Comparison of ENCODE assay signal across 1 cellular context in genomic region chr17:51778842-51779241, GRCh38.
TF ChIP-seq lines count a peak whose summit lies in the region.

No MANE protein-coding gene starts in this region.

TF ChIP-seq in H1, 55 proteins besides CTCF, POLR2A, EP300 and RAD21 (continued from another document):
- TF ChIP-seq CHD7 (IDR thresholded peaks at IDR 0.05; ENCODE audit: insufficient replicate concordance, low read length) (no peak), CBX8 (IDR thresholded peaks at IDR 0.05; ENCODE audit: borderline replicate concordance, low read depth, low read length) (no peak), TAF7 (optimal IDR thresholded peaks at IDR 0.05; ENCODE audit: borderline replicate concordance, low read depth, low read length) (no peak), SIX5 (IDR thresholded peaks at IDR 0.05; ENCODE audit: low read depth, low read length) (no peak), E2F6 (IDR thresholded peaks at IDR 0.05) (no peak), POLR2AphosphoS5 (IDR thresholded peaks at IDR 0.05; ENCODE audit: low read depth, low read length) (no peak)
